ENCODE assay signal across 1 cellular context in genomic region chr12:31950088-31950487, GRCh38.
TF ChIP-seq lines count a peak whose summit lies in the region.

No MANE protein-coding gene starts in this region.

TF ChIP-seq in HepG2, 621 proteins besides CTCF, POLR2A, EP300 and RAD21 (continued from another document):
- TF ChIP-seq CSRNP2 (CRISPR knock-in tag; conservative IDR thresholded peaks at IDR 0.05; ENCODE audit: low read depth) (no peak), ZXDC (CRISPR knock-in tag; IDR thresholded peaks at IDR 0.05) (no peak)
